In genomic region chr12:40055227-40055579, GRCh38 we compare ENCODE assay signal across 1 cellular context.
TF ChIP-seq lines count a peak whose summit lies in the region.

No MANE protein-coding gene starts in this region.

TF ChIP-seq in IMR-90, 13 proteins besides CTCF, POLR2A, EP300 and RAD21:
- TF ChIP-seq MXI1 (IDR thresholded peaks at IDR 0.05; ENCODE audit: borderline replicate concordance, low read depth, low read length) (no peak), FOS (IDR thresholded peaks at IDR 0.05; ENCODE audit: low read depth, low read length) (no peak), MAZ (IDR thresholded peaks at IDR 0.05; ENCODE audit: borderline replicate concordance, low read depth, low read length) (no peak), CEBPB (IDR thresholded peaks at IDR 0.05; ENCODE audit: low read depth, low read length) (no peak), USF2 (IDR thresholded peaks at IDR 0.05; ENCODE audit: low read depth, low read length) (no peak), BHLHE40 (IDR thresholded peaks at IDR 0.05; ENCODE audit: low read depth, low read length) (no peak), NFE2L2 (IDR thresholded peaks at IDR 0.05; ENCODE audit: low read depth, low read length) (no peak), MAFK (IDR thresholded peaks at IDR 0.05; ENCODE audit: low read depth, low read length) (no peak), CHD1 (IDR thresholded peaks at IDR 0.05; ENCODE audit: low read depth, low read length) (no peak), SMC3 (IDR thresholded peaks at IDR 0.05; ENCODE audit: low read depth, low read length) (no peak), RFX5 (IDR thresholded peaks at IDR 0.05; ENCODE audit: low read depth, low read length) (no peak), RCOR1 (IDR thresholded peaks at IDR 0.05; ENCODE audit: insufficient replicate concordance, low read length) (no peak)
- TF ChIP-seq, protein P1, sequence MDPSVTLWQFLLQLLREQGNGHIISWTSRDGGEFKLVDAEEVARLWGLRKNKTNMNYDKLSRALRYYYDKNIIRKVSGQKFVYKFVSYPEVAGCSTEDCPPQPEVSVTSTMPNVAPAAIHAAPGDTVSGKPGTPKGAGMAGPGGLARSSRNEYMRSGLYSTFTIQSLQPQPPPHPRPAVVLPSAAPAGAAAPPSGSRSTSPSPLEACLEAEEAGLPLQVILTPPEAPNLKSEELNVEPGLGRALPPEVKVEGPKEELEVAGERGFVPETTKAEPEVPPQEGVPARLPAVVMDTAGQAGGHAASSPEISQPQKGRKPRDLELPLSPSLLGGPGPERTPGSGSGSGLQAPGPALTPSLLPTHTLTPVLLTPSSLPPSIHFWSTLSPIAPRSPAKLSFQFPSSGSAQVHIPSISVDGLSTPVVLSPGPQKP (IDR thresholded peaks at IDR 0.05; ENCODE audit: borderline replicate concordance, low read depth, low read length) = no peak
TF ChIP-seq in IMR-90: peak in this region for 0.
